ENCODE assay signal across 16 cellular contexts in genomic region chr4:121189351-121189750, GRCh38. TPM values are rescaled to one million over a fixed set of nuclear protein-coding genes. Genes with fewer than 3 reads are reported as not detected.
DNase-seq lines count a peak whose midpoint lies in the region; ATAC-seq and TF ChIP-seq lines count a peak whose summit lies in the region.
"Had no signal": no experiment of that assay in that cellular context is flagged by ENCODE, and none has a peak within 500 bp of the region (broad histone marks: within the 10 kb centered on the region; RNA-seq: fewer than 3 reads in every experiment).

No MANE protein-coding gene starts in this region.

- H3K27ac Mint-ChIP-seq in CD4-positive, alpha-beta T cell = peak overlapping the region; percentile 76
- peak overlapping the region; percentile 84 for H3K27ac Mint-ChIP-seq in activated CD4-positive, alpha-beta memory T cell treated with anti-CD3 and anti-CD28 coated beads, Interleukin-2, amount 10 ng/mL, durations not matched to agents 7 days and 5 days
- peak overlapping the region; percentile 52 to 92 (median 85) for H3K27ac Mint-ChIP-seq in immature natural killer cell
- H3K27ac Mint-ChIP-seq: nephron progenitor cell had no signal

- CTCF ChIA-PET in CD4-positive, alpha-beta T cell (lab: Charles Lee) = interaction anchor here (0.7 to 2.0 kb wide), 6 partner anchors 10 to 118 kb away, joined by 3 to 7 read pairs (median 4); partner anchors contain the start of gene TNIP3
- CTCF ChIA-PET in activated CD4-positive, alpha-beta memory T cell treated with anti-CD3 and anti-CD28 coated beads, Interleukin-2, amount 10 ng/mL, durations not matched to agents 7 days and 5 days (lab: Charles Lee) = interaction anchor here (0.8 to 4.7 kb wide), 8 partner anchors 10 to 119 kb away, joined by 4 to 72 read pairs (median 12); no protein-coding TSS in a partner anchor

- H3K4me3 Mint-ChIP-seq in CD4-positive, alpha-beta T cell = peak overlapping the region; percentile 73
- peak overlapping the region; percentile 63 for H3K4me3 Mint-ChIP-seq in activated CD4-positive, alpha-beta memory T cell treated with anti-CD3 and anti-CD28 coated beads, Interleukin-2, amount 10 ng/mL, durations not matched to agents 7 days and 5 days
- peak overlapping the region; percentile 66 to 84 (median 77) for H3K4me3 Mint-ChIP-seq in immature natural killer cell
- H3K4me3 Mint-ChIP-seq: nephron progenitor cell had no signal

- POLR2A ChIA-PET in CD4-positive, alpha-beta T cell (lab: Charles Lee) = interaction anchor here (0.6 to 2.5 kb wide), 10 partner anchors 9 to 180 kb away, joined by 3 to 12 read pairs (median 5); no protein-coding TSS in a partner anchor
- POLR2A ChIA-PET in activated CD4-positive, alpha-beta memory T cell treated with anti-CD3 and anti-CD28 coated beads, Interleukin-2, amount 10 ng/mL, durations not matched to agents 7 days and 5 days (lab: Charles Lee) = interaction anchor here (0.8 to 2.2 kb wide), 6 partner anchors 11 to 1121 kb away, joined by 3 to 17 read pairs (median 4); no protein-coding TSS in a partner anchor

- ATAC-seq in CD4-positive, alpha-beta T cell (ENCODE audit: poor library complexity) = peak; percentile 17
- ATAC-seq in GM21619 (IDR thresholded peaks at IDR 0.05; ENCODE audit: unreplicated experiment) = peak; percentile 13

- intact Hi-C loops in CD4-positive, alpha-beta T cell (cut with DNase I, micrococcal nuclease) = loop anchor here (5.0 to 10.0 kb wide), 3 partner anchors 47 to 615 kb away; partner anchors contain the start of gene EXOSC9 (in 1 of the 2)

- H3K9me3 ChIP-seq in CD4-positive, alpha-beta T cell (ENCODE audit: control insufficient read depth, low read length) = no peaks in the 10 kb centered on the region
- H3K9me3 ChIP-seq: prostate gland, SJCRH30 had no signal

- H3K4me1 Mint-ChIP-seq in CD4-positive, alpha-beta T cell (ENCODE audit: low read depth) = peaks cover 76% of the 10 kb centered on the region
- H3K4me1 Mint-ChIP-seq in activated CD4-positive, alpha-beta memory T cell treated with anti-CD3 and anti-CD28 coated beads, Interleukin-2, amount 10 ng/mL, durations not matched to agents 7 days and 5 days = peaks cover 58% of the 10 kb centered on the region
- peaks cover 65 to 73% of the 10 kb centered on the region in 2 donors for H3K4me1 Mint-ChIP-seq in immature natural killer cell
- H3K4me1 Mint-ChIP-seq: nephron progenitor cell had no signal

- H3K9me3 Mint-ChIP-seq in CD4-positive, alpha-beta T cell = no peaks in the 10 kb centered on the region
- H3K9me3 Mint-ChIP-seq in activated CD4-positive, alpha-beta memory T cell treated with anti-CD3 and anti-CD28 coated beads, Interleukin-2, amount 10 ng/mL, durations not matched to agents 7 days and 5 days = no peaks in the 10 kb centered on the region
- no peaks in the 10 kb centered on the region for H3K9me3 Mint-ChIP-seq in immature natural killer cell
- H3K9me3 Mint-ChIP-seq: nephron progenitor cell had no signal

- no peak overlapping the region for H3K4me3 ChIP-seq in coronary artery
- H3K4me3 ChIP-seq: prostate gland, SJCRH30, skin epidermis had no signal

- no peaks in the 10 kb centered on the region for H3K27me3 Mint-ChIP-seq in CD4-positive, alpha-beta T cell
- no peaks in the 10 kb centered on the region for H3K27me3 Mint-ChIP-seq in activated CD4-positive, alpha-beta memory T cell treated with anti-CD3 and anti-CD28 coated beads, Interleukin-2, amount 10 ng/mL, durations not matched to agents 7 days and 5 days
- H3K27me3 Mint-ChIP-seq in immature natural killer cell (ENCODE audit: low read depth in 3 of 3) = peaks cover 0 to 2% (median 0%) of the 10 kb centered on the region in 3 donors

- TF ChIP-seq CTCF in CD4-positive, alpha-beta T cell (IDR thresholded peaks at IDR 0.05) = no peak
- TF ChIP-seq CTCF in coronary artery (IDR thresholded peaks at IDR 0.05) = no peak

- no peaks in the 10 kb centered on the region for H3K27me3 ChIP-seq in CD4-positive, alpha-beta T cell (ENCODE audit: control insufficient read depth, insufficient read depth, low read length)
- H3K27me3 ChIP-seq: SJCRH30 had no signal

- DNase-seq in CD4-positive, alpha-beta T cell = no peak
- DNase-seq in activated CD4-positive, alpha-beta memory T cell treated with anti-CD3 and anti-CD28 coated beads, Interleukin-2, amount 10 ng/mL, durations not matched to agents 7 days and 5 days = no peak
- DNase-seq in immature natural killer cell (no peak), NCI-H1105 (lab: John Stamatoyannopoulos, UW) (no peak), SIG-M5 treated with dmso at 0.1 percent for 504 hours (lab: John Stamatoyannopoulos, UW; ENCODE audit: unreplicated experiment) (no peak), coronary artery (ENCODE audit: low spot score) (no peak)
- DNase-seq: HCEC 1CT, KG1, mesendoderm, NCI-H748 treated with DMSO at 0.1 percent for 48 hours, nephron progenitor cell, SJCRH30, substantia nigra had no signal

- H3K36me3 Mint-ChIP-seq in CD4-positive, alpha-beta T cell (ENCODE audit: low read depth) = no peaks in the 10 kb centered on the region
- H3K36me3 Mint-ChIP-seq in activated CD4-positive, alpha-beta memory T cell treated with anti-CD3 and anti-CD28 coated beads, Interleukin-2, amount 10 ng/mL, durations not matched to agents 7 days and 5 days (ENCODE audit: low read depth) = peaks cover 6% of the 10 kb centered on the region
- no peaks in the 10 kb centered on the region for H3K36me3 Mint-ChIP-seq in immature natural killer cell

- no peak overlapping the region for H3K27ac ChIP-seq in CD4-positive, alpha-beta T cell (ENCODE audit: low read depth, low read length)
- H3K27ac ChIP-seq in coronary artery = no peak overlapping the region
- H3K27ac ChIP-seq: prostate gland, SJCRH30 had no signal

RNA-seq across cellular contexts. Expression of gene TNIP3, which starts 25.2 kb away (rescaled TPM):
- total RNA-seq in CD4-positive, alpha-beta T cell = under 1 TPM; 0.39 to 0.66 TPM
- total RNA-seq in activated CD4-positive, alpha-beta memory T cell treated with anti-CD3 and anti-CD28 coated beads, Interleukin-2, amount 10 ng/mL, durations not matched to agents 7 days and 5 days = 1 to 10 TPM; 1.2 to 1.6 TPM
- polyA plus RNA-seq in immature natural killer cell = 1 to 10 TPM in 1 of 3 donors, under 1 TPM in 1, not detected in 1; 1.00 to 1.3 TPM
- total RNA-seq: prostate gland had no signal
